ENCODE assay signal across 1 cellular context in the genomic region with DNA sequence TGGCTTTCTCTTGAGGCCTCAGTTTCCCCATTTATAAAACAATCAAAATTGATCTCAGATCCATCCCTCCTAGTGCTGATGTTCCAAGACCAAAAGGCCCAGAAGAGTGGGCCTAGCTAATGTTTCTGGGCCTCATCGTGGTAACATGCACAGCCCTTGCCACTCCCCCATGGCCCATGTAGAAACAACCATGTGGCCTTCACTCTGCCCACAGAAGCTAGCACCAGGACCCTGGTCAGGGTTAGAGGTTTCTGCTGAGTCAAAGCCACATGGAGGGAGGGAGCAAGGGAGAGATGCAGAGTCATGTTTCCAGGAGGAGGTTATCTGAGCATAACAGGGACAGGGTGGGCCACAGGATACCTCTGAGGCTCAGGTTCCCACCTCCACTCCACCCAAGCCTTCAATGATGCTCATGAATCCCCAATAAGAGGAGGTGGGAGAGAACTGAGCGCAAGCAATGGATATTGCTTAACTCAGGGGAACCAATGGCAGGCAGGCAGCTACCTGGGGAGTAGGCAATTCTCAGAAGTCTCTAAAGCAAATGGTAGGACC.
TF ChIP-seq lines count a peak whose summit lies in the region.

No MANE protein-coding gene starts in this region.

TF ChIP-seq in K562, 482 proteins besides CTCF, POLR2A, EP300 and RAD21 (continued from another document and continues in another):
- peak; percentile 83; the same call in 1 of the 2 replicates for TF ChIP-seq ZBTB7A (IDR thresholded peaks at IDR 0.05; ENCODE audit: borderline replicate concordance, control insufficient read depth, low read depth, low read length)
- TF ChIP-seq, protein P1, sequence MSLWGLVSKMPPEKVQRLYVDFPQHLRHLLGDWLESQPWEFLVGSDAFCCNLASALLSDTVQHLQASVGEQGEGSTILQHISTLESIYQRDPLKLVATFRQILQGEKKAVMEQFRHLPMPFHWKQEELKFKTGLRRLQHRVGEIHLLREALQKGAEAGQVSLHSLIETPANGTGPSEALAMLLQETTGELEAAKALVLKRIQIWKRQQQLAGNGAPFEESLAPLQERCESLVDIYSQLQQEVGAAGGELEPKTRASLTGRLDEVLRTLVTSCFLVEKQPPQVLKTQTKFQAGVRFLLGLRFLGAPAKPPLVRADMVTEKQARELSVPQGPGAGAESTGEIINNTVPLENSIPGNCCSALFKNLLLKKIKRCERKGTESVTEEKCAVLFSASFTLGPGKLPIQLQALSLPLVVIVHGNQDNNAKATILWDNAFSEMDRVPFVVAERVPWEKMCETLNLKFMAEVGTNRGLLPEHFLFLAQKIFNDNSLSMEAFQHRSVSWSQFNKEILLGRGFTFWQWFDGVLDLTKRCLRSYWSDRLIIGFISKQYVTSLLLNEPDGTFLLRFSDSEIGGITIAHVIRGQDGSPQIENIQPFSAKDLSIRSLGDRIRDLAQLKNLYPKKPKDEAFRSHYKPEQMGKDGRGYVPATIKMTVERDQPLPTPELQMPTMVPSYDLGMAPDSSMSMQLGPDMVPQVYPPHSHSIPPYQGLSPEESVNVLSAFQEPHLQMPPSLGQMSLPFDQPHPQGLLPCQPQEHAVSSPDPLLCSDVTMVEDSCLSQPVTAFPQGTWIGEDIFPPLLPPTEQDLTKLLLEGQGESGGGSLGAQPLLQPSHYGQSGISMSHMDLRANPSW (CRISPR knock-in tag; IDR thresholded peaks at IDR 0.05): no peak
- TF ChIP-seq SOX6 (IDR thresholded peaks at IDR 0.05): no peak
- no peak for TF ChIP-seq HNRNPL (IDR thresholded peaks at IDR 0.05; ENCODE audit: low read depth, low read length)
- TF ChIP-seq PRMT5 (CRISPR knock-in tag; IDR thresholded peaks at IDR 0.05): no peak
- TF ChIP-seq ZNF589 (CRISPR knock-in tag; IDR thresholded peaks at IDR 0.05; ENCODE audit: low read depth): peak; percentile 79; the same call in 1 of the 2 replicates
- no peak for TF ChIP-seq MIER1 (IDR thresholded peaks at IDR 0.05; ENCODE audit: low read depth)
- TF ChIP-seq SAFB2 (IDR thresholded peaks at IDR 0.05; ENCODE audit: borderline replicate concordance, low read depth, low read length, severe bottlenecking): no peak
- TF ChIP-seq ATF6 (CRISPR knock-in tag; IDR thresholded peaks at IDR 0.05): no peak
- peak; percentile 28; the same call in 1 of the 2 replicates for TF ChIP-seq KAT7 (CRISPR knock-in tag; IDR thresholded peaks at IDR 0.05; ENCODE audit: borderline replicate concordance)
- TF ChIP-seq EHMT2 (IDR thresholded peaks at IDR 0.05): peak; percentile 64; the same call in 1 of the 2 replicates
- TF ChIP-seq VEZF1 (CRISPR knock-in tag; IDR thresholded peaks at IDR 0.05): peak; percentile 65; the same call in 1 of the 2 replicates
- no peak for TF ChIP-seq ZNF3 (CRISPR knock-in tag; IDR thresholded peaks at IDR 0.05)
- no peak for TF ChIP-seq ZNF75A (CRISPR knock-in tag; IDR thresholded peaks at IDR 0.05)
- TF ChIP-seq, protein P2, sequence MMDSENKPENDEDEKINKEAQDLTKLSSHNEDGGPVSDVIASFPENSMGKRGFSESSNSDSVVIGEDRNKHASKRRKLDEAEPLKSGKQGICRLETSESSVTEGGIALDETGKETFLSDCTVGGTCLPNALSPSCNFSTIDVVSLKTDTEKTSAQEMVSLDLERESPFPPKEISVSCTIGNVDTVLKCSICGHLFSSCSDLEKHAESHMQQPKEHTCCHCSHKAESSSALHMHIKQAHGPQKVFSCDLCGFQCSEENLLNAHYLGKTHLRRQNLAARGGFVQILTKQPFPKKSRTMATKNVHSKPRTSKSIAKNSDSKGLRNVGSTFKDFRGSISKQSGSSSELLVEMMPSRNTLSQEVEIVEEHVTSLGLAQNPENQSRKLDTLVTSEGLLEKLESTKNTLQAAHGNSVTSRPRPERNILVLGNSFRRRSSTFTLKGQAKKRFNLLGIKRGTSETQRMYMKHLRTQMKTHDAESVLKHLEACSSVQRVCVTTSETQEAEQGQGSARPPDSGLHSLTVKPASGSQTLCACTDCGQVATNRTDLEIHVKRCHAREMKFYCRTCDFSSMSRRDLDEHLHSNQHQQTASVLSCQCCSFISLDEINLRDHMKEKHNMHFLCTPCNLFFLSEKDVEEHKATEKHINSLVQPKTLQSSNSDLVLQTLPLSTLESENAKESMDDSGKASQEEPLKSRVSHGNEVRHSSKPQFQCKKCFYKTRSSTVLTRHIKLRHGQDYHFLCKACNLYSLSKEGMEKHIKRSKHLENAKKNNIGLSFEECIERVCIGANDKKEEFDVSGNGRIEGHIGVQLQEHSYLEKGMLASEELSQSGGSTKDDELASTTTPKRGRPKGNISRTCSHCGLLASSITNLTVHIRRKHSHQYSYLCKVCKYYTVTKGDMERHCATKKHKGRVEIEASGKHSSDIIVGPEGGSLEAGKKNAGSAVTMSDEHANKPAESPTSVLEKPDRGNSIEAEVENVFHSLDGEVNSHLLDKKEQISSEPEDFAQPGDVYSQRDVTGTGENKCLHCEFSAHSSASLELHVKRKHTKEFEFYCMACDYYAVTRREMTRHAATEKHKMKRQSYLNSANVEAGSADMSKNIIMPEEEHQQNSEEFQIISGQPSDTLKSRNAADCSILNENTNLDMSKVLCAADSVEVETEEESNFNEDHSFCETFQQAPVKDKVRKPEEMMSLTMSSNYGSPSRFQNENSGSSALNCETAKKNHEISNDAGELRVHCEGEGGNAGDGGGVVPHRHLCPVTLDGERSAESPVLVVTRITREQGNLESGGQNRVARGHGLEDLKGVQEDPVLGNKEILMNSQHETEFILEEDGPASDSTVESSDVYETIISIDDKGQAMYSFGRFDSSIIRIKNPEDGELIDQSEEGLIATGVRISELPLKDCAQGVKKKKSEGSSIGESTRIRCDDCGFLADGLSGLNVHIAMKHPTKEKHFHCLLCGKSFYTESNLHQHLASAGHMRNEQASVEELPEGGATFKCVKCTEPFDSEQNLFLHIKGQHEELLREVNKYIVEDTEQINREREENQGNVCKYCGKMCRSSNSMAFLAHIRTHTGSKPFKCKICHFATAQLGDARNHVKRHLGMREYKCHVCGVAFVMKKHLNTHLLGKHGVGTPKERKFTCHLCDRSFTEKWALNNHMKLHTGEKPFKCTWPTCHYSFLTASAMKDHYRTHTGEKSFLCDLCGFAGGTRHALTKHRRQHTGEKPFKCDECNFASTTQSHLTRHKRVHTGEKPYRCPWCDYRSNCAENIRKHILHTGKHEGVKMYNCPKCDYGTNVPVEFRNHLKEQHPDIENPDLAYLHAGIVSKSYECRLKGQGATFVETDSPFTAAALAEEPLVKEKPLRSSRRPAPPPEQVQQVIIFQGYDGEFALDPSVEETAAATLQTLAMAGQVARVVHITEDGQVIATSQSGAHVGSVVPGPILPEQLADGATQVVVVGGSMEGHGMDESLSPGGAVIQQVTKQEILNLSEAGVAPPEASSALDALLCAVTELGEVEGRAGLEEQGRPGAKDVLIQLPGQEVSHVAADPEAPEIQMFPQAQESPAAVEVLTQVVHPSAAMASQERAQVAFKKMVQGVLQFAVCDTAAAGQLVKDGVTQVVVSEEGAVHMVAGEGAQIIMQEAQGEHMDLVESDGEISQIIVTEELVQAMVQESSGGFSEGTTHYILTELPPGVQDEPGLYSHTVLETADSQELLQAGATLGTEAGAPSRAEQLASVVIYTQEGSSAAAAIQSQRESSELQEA (IDR thresholded peaks at IDR 0.05; ENCODE audit: low read depth): no peak
- TF ChIP-seq HSF4 (CRISPR knock-in tag; IDR thresholded peaks at IDR 0.05; ENCODE audit: borderline replicate concordance): peak; percentile 91
- TF ChIP-seq ZNF780A (CRISPR knock-in tag; IDR thresholded peaks at IDR 0.05): no peak
- no peak for TF ChIP-seq ZNF124 (CRISPR knock-in tag; IDR thresholded peaks at IDR 0.05)
- TF ChIP-seq E2F3 (CRISPR knock-in tag; IDR thresholded peaks at IDR 0.05): no peak
- TF ChIP-seq SP1 (CRISPR knock-in tag; IDR thresholded peaks at IDR 0.05): no peak
- TF ChIP-seq MCM5 (IDR thresholded peaks at IDR 0.05; ENCODE audit: low read depth): no peak
- peak in 1 of 2 experiments; percentile 85; a peak in 2 of 4 replicates for TF ChIP-seq ZNF639 (CRISPR knock-in tag; conservative IDR thresholded peaks at IDR 0.05 in 1 of 2, IDR thresholded peaks at IDR 0.05 in 1 of 2)
- TF ChIP-seq MCM7 (IDR thresholded peaks at IDR 0.05): no peak
- TF ChIP-seq, protein P3, sequence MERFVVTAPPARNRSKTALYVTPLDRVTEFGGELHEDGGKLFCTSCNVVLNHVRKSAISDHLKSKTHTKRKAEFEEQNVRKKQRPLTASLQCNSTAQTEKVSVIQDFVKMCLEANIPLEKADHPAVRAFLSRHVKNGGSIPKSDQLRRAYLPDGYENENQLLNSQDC (CRISPR knock-in tag; IDR thresholded peaks at IDR 0.05): no peak
- TF ChIP-seq TFAP4 (CRISPR knock-in tag; IDR thresholded peaks at IDR 0.05; ENCODE audit: borderline replicate concordance): peak; percentile 64; the same call in 1 of the 2 replicates
- peak; percentile 56; the same call in 1 of the 2 replicates for TF ChIP-seq NCOA1 (IDR thresholded peaks at IDR 0.05; ENCODE audit: low read depth)
- TF ChIP-seq, protein P4, sequence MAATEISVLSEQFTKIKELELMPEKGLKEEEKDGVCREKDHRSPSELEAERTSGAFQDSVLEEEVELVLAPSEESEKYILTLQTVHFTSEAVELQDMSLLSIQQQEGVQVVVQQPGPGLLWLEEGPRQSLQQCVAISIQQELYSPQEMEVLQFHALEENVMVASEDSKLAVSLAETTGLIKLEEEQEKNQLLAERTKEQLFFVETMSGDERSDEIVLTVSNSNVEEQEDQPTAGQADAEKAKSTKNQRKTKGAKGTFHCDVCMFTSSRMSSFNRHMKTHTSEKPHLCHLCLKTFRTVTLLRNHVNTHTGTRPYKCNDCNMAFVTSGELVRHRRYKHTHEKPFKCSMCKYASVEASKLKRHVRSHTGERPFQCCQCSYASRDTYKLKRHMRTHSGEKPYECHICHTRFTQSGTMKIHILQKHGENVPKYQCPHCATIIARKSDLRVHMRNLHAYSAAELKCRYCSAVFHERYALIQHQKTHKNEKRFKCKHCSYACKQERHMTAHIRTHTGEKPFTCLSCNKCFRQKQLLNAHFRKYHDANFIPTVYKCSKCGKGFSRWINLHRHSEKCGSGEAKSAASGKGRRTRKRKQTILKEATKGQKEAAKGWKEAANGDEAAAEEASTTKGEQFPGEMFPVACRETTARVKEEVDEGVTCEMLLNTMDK (IDR thresholded peaks at IDR 0.05; ENCODE audit: borderline replicate concordance, insufficient read depth, low read depth, low read length, poor library complexity, severe bottlenecking): no peak
- TF ChIP-seq, protein P5, sequence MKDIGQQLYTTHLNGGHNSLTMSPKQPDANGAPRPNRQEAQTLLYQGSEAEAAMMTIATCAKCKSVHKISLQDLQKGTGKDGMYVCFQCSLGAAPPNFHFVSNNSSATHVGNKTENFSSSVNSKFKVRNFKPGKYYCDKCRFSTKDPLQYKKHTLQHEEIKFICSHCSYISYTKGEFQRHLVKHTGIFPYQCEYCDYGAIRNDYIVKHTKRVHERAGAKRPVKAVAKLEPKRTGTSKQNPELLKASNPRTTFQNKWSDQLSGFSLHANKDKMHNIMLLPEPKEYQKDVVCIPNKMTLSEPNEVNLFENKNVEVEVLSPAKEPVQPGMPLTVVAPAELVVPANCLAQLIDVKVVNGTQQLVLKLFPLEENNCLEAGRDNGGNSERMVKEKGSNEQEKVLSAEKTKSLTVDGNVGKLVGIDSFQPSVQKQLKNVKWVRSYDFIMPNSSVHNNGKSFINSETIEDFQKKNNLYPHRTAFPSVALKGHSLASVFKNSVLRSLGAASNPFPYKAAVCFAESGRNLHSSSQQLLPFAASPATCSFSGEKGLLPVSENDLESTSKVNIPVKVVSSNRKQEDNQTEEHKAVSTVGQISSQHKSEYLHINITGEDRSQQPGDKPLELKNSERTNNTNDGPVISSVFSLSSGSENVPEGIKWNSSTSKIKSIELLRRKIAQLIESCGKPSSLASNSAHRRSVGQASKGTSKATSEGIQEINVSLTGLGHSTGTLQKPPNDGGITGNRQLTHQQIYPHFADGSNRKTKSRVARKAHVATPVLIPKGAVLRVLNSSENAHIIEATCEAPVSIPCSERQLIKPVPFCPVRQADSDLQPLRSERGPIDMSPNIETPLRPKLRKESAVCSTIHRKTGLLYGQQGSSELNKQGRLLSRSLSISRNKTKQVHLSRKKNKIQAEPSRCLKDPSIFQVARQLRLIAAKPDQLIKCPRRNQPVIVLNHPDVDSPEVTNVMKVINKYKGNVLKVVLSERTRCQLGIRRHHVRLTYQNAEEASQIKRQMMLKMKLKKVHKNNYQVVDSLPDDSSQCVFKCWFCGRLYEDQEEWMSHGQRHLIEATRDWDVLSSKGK (CRISPR knock-in tag; IDR thresholded peaks at IDR 0.05): no peak
- TF ChIP-seq U2AF1 (optimal IDR thresholded peaks at IDR 0.05; ENCODE audit: low read depth, low read length): no peak
- no peak for TF ChIP-seq HCFC1 (IDR thresholded peaks at IDR 0.05; ENCODE audit: low read depth, low read length)
- TF ChIP-seq NR1H2 (CRISPR knock-in tag; IDR thresholded peaks at IDR 0.05): no peak
